ENCODE assay signal across 1 cellular context in the genomic region with DNA sequence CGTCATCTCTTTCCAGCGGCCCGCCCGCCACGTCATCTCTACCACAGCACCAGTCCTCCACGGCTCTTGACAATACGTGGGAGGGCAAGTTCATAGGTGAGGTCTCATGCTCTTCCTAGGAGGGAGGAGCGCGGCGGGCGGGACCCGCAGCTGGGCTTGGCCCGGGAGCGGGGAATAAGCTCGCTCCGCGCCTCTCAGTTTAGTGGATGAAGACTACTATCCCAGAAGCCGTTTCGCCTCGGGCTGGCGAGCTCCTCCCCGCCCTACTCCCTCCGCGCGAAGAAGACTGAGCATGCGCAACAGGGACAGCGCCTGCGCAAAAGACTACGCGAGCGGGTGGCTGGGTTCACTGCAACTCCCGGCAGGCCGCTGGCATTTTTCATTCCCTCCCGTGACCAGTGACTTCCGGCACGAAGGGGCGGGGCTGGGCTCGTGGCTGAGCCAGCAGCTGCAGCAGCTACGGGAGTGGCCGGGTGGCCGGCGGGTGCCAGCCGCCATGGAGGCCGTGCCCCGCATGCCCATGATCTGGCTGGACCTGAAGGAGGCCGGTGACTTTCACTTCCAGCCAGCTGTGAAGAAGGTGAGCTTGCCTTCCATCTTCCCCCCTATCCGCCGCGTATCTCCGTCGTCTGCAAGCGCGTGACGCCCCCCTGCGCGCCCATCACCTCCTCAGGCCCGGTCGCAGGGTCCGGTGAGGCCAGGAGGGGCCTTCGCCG.
TF ChIP-seq lines count a peak whose summit lies in the region.

A gene with protein sequence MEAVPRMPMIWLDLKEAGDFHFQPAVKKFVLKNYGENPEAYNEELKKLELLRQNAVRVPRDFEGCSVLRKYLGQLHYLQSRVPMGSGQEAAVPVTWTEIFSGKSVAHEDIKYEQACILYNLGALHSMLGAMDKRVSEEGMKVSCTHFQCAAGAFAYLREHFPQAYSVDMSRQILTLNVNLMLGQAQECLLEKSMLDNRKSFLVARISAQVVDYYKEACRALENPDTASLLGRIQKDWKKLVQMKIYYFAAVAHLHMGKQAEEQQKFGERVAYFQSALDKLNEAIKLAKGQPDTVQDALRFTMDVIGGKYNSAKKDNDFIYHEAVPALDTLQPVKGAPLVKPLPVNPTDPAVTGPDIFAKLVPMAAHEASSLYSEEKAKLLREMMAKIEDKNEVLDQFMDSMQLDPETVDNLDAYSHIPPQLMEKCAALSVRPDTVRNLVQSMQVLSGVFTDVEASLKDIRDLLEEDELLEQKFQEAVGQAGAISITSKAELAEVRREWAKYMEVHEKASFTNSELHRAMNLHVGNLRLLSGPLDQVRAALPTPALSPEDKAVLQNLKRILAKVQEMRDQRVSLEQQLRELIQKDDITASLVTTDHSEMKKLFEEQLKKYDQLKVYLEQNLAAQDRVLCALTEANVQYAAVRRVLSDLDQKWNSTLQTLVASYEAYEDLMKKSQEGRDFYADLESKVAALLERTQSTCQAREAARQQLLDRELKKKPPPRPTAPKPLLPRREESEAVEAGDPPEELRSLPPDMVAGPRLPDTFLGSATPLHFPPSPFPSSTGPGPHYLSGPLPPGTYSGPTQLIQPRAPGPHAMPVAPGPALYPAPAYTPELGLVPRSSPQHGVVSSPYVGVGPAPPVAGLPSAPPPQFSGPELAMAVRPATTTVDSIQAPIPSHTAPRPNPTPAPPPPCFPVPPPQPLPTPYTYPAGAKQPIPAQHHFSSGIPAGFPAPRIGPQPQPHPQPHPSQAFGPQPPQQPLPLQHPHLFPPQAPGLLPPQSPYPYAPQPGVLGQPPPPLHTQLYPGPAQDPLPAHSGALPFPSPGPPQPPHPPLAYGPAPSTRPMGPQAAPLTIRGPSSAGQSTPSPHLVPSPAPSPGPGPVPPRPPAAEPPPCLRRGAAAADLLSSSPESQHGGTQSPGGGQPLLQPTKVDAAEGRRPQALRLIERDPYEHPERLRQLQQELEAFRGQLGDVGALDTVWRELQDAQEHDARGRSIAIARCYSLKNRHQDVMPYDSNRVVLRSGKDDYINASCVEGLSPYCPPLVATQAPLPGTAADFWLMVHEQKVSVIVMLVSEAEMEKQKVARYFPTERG (N-terminal part only) (plus strand): TSS at position 421 of the 716 bp plus-strand sequence. CDS start 76 bp downstream, at position 497.

TF ChIP-seq in WTC11, 78 proteins besides CTCF, POLR2A, EP300 and RAD21 (continued from another document):
- TF ChIP-seq ZBTB21 (CRISPR knock-in tag; IDR thresholded peaks at IDR 0.05; ENCODE audit: borderline replicate concordance) (no peak), JUN (CRISPR knock-in tag; IDR thresholded peaks at IDR 0.05) (0 out of 2 replicates have a peak, but pooled peaks have one; percentile 79), NFE2L1 (CRISPR knock-in tag; IDR thresholded peaks at IDR 0.05) (peak; percentile 64; the same call in 1 of the 2 replicates), NFATC4 (CRISPR knock-in tag; IDR thresholded peaks at IDR 0.05) (no peak), SOX15 (CRISPR knock-in tag; IDR thresholded peaks at IDR 0.05) (no peak)
- TF ChIP-seq, protein P1, sequence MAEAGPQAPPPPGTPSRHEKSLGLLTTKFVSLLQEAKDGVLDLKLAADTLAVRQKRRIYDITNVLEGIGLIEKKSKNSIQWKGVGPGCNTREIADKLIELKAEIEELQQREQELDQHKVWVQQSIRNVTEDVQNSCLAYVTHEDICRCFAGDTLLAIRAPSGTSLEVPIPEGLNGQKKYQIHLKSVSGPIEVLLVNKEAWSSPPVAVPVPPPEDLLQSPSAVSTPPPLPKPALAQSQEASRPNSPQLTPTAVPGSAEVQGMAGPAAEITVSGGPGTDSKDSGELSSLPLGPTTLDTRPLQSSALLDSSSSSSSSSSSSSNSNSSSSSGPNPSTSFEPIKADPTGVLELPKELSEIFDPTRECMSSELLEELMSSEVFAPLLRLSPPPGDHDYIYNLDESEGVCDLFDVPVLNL (CRISPR knock-in tag; IDR thresholded peaks at IDR 0.05; ENCODE audit: borderline replicate concordance, low read depth) = no peak
